Comparison of ENCODE assay signal across 8 cellular contexts in the genomic region with DNA sequence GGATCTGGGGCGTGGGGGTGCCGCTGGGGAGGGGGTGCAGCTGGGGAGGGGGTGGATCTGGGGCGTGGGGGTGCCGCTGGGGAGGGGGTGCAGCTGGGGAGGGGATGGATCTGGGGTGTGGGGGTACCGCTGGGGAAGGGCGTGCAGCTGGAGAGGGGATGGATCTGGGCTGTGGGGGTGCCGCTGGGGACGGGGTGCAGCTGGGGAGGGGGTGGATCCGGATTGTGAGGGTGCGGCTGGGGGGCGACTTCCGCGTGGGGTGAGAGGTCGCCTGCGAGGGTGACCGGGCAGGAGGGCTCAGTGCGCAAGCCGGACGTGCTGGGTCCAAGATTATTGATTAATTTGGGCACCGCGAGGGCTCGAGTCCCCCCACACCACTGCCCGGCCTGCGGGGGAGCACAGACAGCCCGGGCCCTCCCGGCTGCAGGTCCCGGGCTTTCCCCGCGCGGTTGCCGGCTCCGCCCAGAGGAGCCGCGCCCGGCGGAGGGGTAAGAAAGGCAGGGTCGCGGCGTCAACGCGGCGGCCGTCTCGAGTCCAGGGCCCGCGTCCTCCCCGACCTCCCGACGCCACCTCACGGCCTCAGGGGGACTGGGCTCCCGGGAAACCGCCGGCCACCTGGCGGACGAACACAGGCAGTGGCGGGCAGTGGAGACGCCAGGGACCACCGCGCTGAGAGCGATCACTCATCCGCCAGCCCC. TPM values are rescaled to one million over a fixed set of nuclear protein-coding genes. Genes with fewer than 3 reads are reported as not detected.
A peak's percentile ranks its signal among the peaks of the same experiment; 100 is the strongest.
DNase-seq lines count a peak whose midpoint lies in the region; ATAC-seq and TF ChIP-seq lines count a peak whose summit lies in the region.

No MANE protein-coding gene starts in this region.

- H3K4me3 ChIP-seq in A673 (ENCODE audit: low read depth, low read length, poor library complexity, severe bottlenecking): peak overlapping the region; percentile 76
- peak overlapping the region; percentile 51 for H3K4me3 ChIP-seq in fibroblast of mammary gland (ENCODE audit: control insufficient read depth, low read depth, low read length)
- peak overlapping the region; percentile 57 for H3K4me3 ChIP-seq in neuron (ENCODE audit: low read length)

- intact Hi-C loops in A673 (cut with micrococcal nuclease; ENCODE audit: unreplicated experiment): no loop called here

- in situ Hi-C loops in GM13976 (cut with MboI; ENCODE audit: low sequenced_read_pairs, unreplicated experiment): no loop called here

- no TSS peak for BruUV-seq in A673 (replicated peaks; lab: Mats Ljungman, UMichigan)

- peak overlapping the region; percentile 63 for H3K27ac ChIP-seq in A673 (ENCODE audit: low read depth, low read length, poor library complexity, severe bottlenecking)

- H3K36me3 ChIP-seq in A673 (ENCODE audit: insufficient read depth, low read length, poor library complexity, severe bottlenecking) (peaks cover 18% of the 10 kb centered on the region), neuron (ENCODE audit: insufficient read depth, low read length) (peaks cover 18% of the 10 kb centered on the region)

- POLR2A ChIA-PET in A673 (lab: Charles Lee; ENCODE audit: low non-redundant PET): no interaction called here

- peak; percentile 35 for ATAC-seq in HG02840 (IDR thresholded peaks at IDR 0.05; ENCODE audit: low FRiP score, unreplicated experiment)

- CTCF ChIA-PET in A673 (lab: Charles Lee): no interaction called here

- no peaks in the 10 kb centered on the region for H3K9me3 ChIP-seq in A673 (ENCODE audit: low read depth, low read length, poor library complexity, severe bottlenecking)
- peaks cover 5% of the 10 kb centered on the region for H3K9me3 ChIP-seq in neuron (ENCODE audit: low read length)

- H2AFZ ChIP-seq in neuron (ENCODE audit: low read depth, low read length): no peak overlapping the region

- no peaks in the 10 kb centered on the region for H3K27me3 ChIP-seq in A673 (replicated peaks; ENCODE audit: insufficient read depth, low read depth, low read length, poor library complexity)
- no peaks in the 10 kb centered on the region for H3K27me3 ChIP-seq in neuron (ENCODE audit: insufficient read depth, low read length)

- TF ChIP-seq CTCF in A673 (conservative IDR thresholded peaks at IDR 0.05; ENCODE audit: low read depth, low read length) (peak; percentile 51), GM13976 (IDR thresholded peaks at IDR 0.05; ENCODE audit: borderline replicate concordance, control extremely low read depth, extremely low read depth, insufficient read depth, missing control alignments) (peak; percentile 48), fibroblast of mammary gland (conservative IDR thresholded peaks at IDR 0.05; ENCODE audit: control insufficient read depth, insufficient read depth, low read depth, low read length) (no peak)

- no peak for DNase-seq in A673 (ENCODE audit: low spot score)
- DNase-seq in GM13976 (ENCODE audit: low spot score): no peak
- peak; percentile 88 for DNase-seq in NCI-H1105 treated with DMSO at 0.1 percent for 48 hours (lab: John Stamatoyannopoulos, UW)
- peak; percentile 79 for DNase-seq in UCSD-AML1 (lab: John Stamatoyannopoulos, UW; ENCODE audit: unreplicated experiment)
- DNase-seq in fibroblast of mammary gland (ENCODE audit: low read depth): peak; percentile 64
- DNase-seq in effector CD4-positive, alpha-beta T cell: no peak

- H3K4me1 ChIP-seq in A673 (ENCODE audit: insufficient read depth, low read length, poor library complexity, severe bottlenecking) (peaks cover 7% of the 10 kb centered on the region), neuron (ENCODE audit: insufficient read depth, low read length) (peaks cover 9% of the 10 kb centered on the region)

RNA-seq across cellular contexts. Expression of gene MRPL41, which starts 0.6 kb away (rescaled TPM):
- 66.6 and 67.4 TPM in 2 replicates for total RNA-seq in A673 (2021)

RNA-seq across cellular contexts. Expression of gene PNPLA7, which starts 0.9 kb away (rescaled TPM):
- total RNA-seq in A673 (2021): 0.90 and 1.8 TPM in 2 replicates

RNA-seq across cellular contexts. Expression of gene DPH7, which starts 27.6 kb away (rescaled TPM):
- 56.5 and 56.9 TPM in 2 replicates for total RNA-seq in A673 (2021)

RNA-seq across cellular contexts. Expression of gene ZMYND19, which starts 39.2 kb away (rescaled TPM):
- 68.0 and 75.3 TPM in 2 replicates for total RNA-seq in A673 (2021)

RNA-seq across cellular contexts. Expression of gene ARRDC1, which starts 54.4 kb away (rescaled TPM):
- 13.3 and 18.3 TPM in 2 replicates for total RNA-seq in A673 (2021)

Comparison
In these comparisons a context has a peak if more than half of its experiments do, and no peak if none do; other contexts are left out.
1. DNase-seq: peak in NCI-H1105 treated with DMSO at 0.1 percent for 48 hours (single experiment), UCSD-AML1 (single experiment) and fibroblast of mammary gland (single experiment); none in A673 (single experiment), GM13976 (single experiment) and effector CD4-positive, alpha-beta T cell (single experiment).
2. Peak in every context shown above with its lines, with median percentiles within 50 percentile points of each other: H3K4me3 ChIP-seq.